In genomic region chr9:71725590-71726338, GRCh38 we compare ENCODE assay signal across 1 cellular context.
TF ChIP-seq lines count a peak whose summit lies in the region.

No MANE protein-coding gene starts in this region.

TF ChIP-seq in HepG2, 621 proteins besides CTCF, POLR2A, EP300 and RAD21 (continued from another document and continues in another):
- no peak for TF ChIP-seq MXD1 (CRISPR knock-in tag; IDR thresholded peaks at IDR 0.05)
- TF ChIP-seq SRY (CRISPR knock-in tag; IDR thresholded peaks at IDR 0.05): no peak
- TF ChIP-seq GTF3A (CRISPR knock-in tag; conservative IDR thresholded peaks at IDR 0.05): no peak
- TF ChIP-seq CBX5 (CRISPR knock-in tag; IDR thresholded peaks at IDR 0.05; ENCODE audit: borderline replicate concordance): no peak
- TF ChIP-seq CBFB (CRISPR knock-in tag; IDR thresholded peaks at IDR 0.05): no peak
- TF ChIP-seq ZHX2 (IDR thresholded peaks at IDR 0.05; ENCODE audit: low read depth): 0 out of 2 replicates have a peak, but pooled peaks have one; percentile 27
- TF ChIP-seq ZHX2 (CRISPR knock-in tag; IDR thresholded peaks at IDR 0.05; ENCODE audit: borderline replicate concordance): no peak
- no peak for TF ChIP-seq ZNF670 (CRISPR knock-in tag; IDR thresholded peaks at IDR 0.05; ENCODE audit: borderline replicate concordance)
- TF ChIP-seq ZNF350 (CRISPR knock-in tag; IDR thresholded peaks at IDR 0.05; ENCODE audit: borderline replicate concordance, low read depth): no peak
- TF ChIP-seq ZBTB20 (CRISPR knock-in tag; IDR thresholded peaks at IDR 0.05; ENCODE audit: borderline replicate concordance, low read depth): no peak
- TF ChIP-seq ZFP1 (CRISPR knock-in tag; IDR thresholded peaks at IDR 0.05): 0 out of 2 replicates have a peak, but pooled peaks have one; percentile 66
- TF ChIP-seq ETV6 (CRISPR knock-in tag; conservative IDR thresholded peaks at IDR 0.05): no peak
- peak; percentile 95 for TF ChIP-seq ETV5 (CRISPR knock-in tag; IDR thresholded peaks at IDR 0.05; ENCODE audit: borderline replicate concordance)
- TF ChIP-seq ZBTB44 (CRISPR knock-in tag; IDR thresholded peaks at IDR 0.05): no peak
- no peak for TF ChIP-seq KDM1A (CRISPR knock-in tag; IDR thresholded peaks at IDR 0.05)
- TF ChIP-seq MTA3 (CRISPR knock-in tag; IDR thresholded peaks at IDR 0.05): no peak
- TF ChIP-seq ZNF317 (CRISPR knock-in tag; IDR thresholded peaks at IDR 0.05): 0 out of 2 replicates have a peak, but pooled peaks have one; percentile 59
- TF ChIP-seq ZSCAN20 (CRISPR knock-in tag; IDR thresholded peaks at IDR 0.05; ENCODE audit: borderline replicate concordance): no peak
- TF ChIP-seq KAT2B (IDR thresholded peaks at IDR 0.05; ENCODE audit: borderline replicate concordance, low read depth, low read length): no peak
- no peak for TF ChIP-seq ZBTB7A (CRISPR knock-in tag; IDR thresholded peaks at IDR 0.05)
- no peak for TF ChIP-seq U2AF2 (IDR thresholded peaks at IDR 0.05; ENCODE audit: low read depth, low read length)
- TF ChIP-seq RXRA (CRISPR knock-in tag; IDR thresholded peaks at IDR 0.05): no peak; the same call in 1 of the 2 replicates
- peak; percentile 93 for TF ChIP-seq HMG20A (CRISPR knock-in tag; IDR thresholded peaks at IDR 0.05; ENCODE audit: borderline replicate concordance)
- no peak for TF ChIP-seq TAF15 (IDR thresholded peaks at IDR 0.05; ENCODE audit: low read depth, low read length, poor library complexity, severe bottlenecking)
- no peak for TF ChIP-seq TCF12 (IDR thresholded peaks at IDR 0.05)
- TF ChIP-seq TCF12 (CRISPR knock-in tag; IDR thresholded peaks at IDR 0.05): 0 out of 2 replicates have a peak, but pooled peaks have one; percentile 54
- TF ChIP-seq ZNF768 (CRISPR knock-in tag; IDR thresholded peaks at IDR 0.05): no peak
- peak; percentile 58; the same call in 1 of the 2 replicates for TF ChIP-seq FOXA1 (IDR thresholded peaks at IDR 0.05)
- peak; percentile 92 for TF ChIP-seq FOXA1 (CRISPR knock-in tag; IDR thresholded peaks at IDR 0.05)
- TF ChIP-seq ZNF24 (IDR thresholded peaks at IDR 0.05): no peak
- peak; percentile 94 for TF ChIP-seq MLX (CRISPR knock-in tag; IDR thresholded peaks at IDR 0.05)
- TF ChIP-seq SRSF4 (IDR thresholded peaks at IDR 0.05; ENCODE audit: low read depth, low read length, poor library complexity, severe bottlenecking): no peak
- no peak for TF ChIP-seq KIAA2018 (CRISPR knock-in tag; IDR thresholded peaks at IDR 0.05; ENCODE audit: borderline replicate concordance)
- TF ChIP-seq CCDC6 (CRISPR knock-in tag; IDR thresholded peaks at IDR 0.05): peak; percentile 25; the same call in 1 of the 2 replicates
- no peak for TF ChIP-seq ATRX (CRISPR knock-in tag; IDR thresholded peaks at IDR 0.05; ENCODE audit: borderline replicate concordance)
- no peak for TF ChIP-seq AHR (CRISPR knock-in tag; IDR thresholded peaks at IDR 0.05)
- TF ChIP-seq PATZ1 (CRISPR knock-in tag; IDR thresholded peaks at IDR 0.05): no peak
- TF ChIP-seq SALL2 (CRISPR knock-in tag; IDR thresholded peaks at IDR 0.05): no peak
- TF ChIP-seq PRMT3 (CRISPR knock-in tag; IDR thresholded peaks at IDR 0.05; ENCODE audit: borderline replicate concordance, low read depth): no peak
- 0 out of 2 replicates have a peak, but pooled peaks have one; percentile 46 for TF ChIP-seq SP5 (CRISPR knock-in tag; IDR thresholded peaks at IDR 0.05; ENCODE audit: borderline replicate concordance, low read depth)
- no peak for TF ChIP-seq SP140L (CRISPR knock-in tag; IDR thresholded peaks at IDR 0.05; ENCODE audit: borderline replicate concordance)
- TF ChIP-seq SMARCE1 (IDR thresholded peaks at IDR 0.05; ENCODE audit: borderline replicate concordance): peak; percentile 31; the same call in 1 of the 2 replicates
- no peak for TF ChIP-seq ZNF850 (CRISPR knock-in tag; conservative IDR thresholded peaks at IDR 0.05)
- no peak for TF ChIP-seq ZNF773 (CRISPR knock-in tag; IDR thresholded peaks at IDR 0.05; ENCODE audit: borderline replicate concordance)
- 0 out of 2 replicates have a peak, but pooled peaks have one; percentile 35 for TF ChIP-seq KLF6 (CRISPR knock-in tag; IDR thresholded peaks at IDR 0.05)
- peak; percentile 84 for TF ChIP-seq ONECUT2 (CRISPR knock-in tag; IDR thresholded peaks at IDR 0.05)
- no peak for TF ChIP-seq PHF5A (CRISPR knock-in tag; IDR thresholded peaks at IDR 0.05; ENCODE audit: low read depth, unreplicated experiment)
- TF ChIP-seq ZFP41 (CRISPR knock-in tag; IDR thresholded peaks at IDR 0.05; ENCODE audit: borderline replicate concordance): no peak
- no peak for TF ChIP-seq MTF2 (CRISPR knock-in tag; IDR thresholded peaks at IDR 0.05; ENCODE audit: borderline replicate concordance)
- peak; percentile 65; the same call in 1 of the 2 replicates for TF ChIP-seq TBX2 (CRISPR knock-in tag; IDR thresholded peaks at IDR 0.05; ENCODE audit: borderline replicate concordance)
- no peak; the same call in 1 of the 2 replicates for TF ChIP-seq ELF1 (CRISPR knock-in tag; IDR thresholded peaks at IDR 0.05)
- no peak for TF ChIP-seq DDIT3 (CRISPR knock-in tag; IDR thresholded peaks at IDR 0.05)
